Comparison of ENCODE assay signal across 8 cellular contexts in genomic region chr1:41573803-41574713, GRCh38.
DNase-seq lines count a peak whose midpoint lies in the region; ATAC-seq, FAIRE-seq and TF ChIP-seq lines count a peak whose summit lies in the region.

No MANE protein-coding gene starts in this region.

- no peak overlapping the region for H3K9ac ChIP-seq in KMS-11

- no peaks in the 10 kb centered on the region for H3K9me2 ChIP-seq in PC-9 (ENCODE audit: insufficient read depth)

- H3K79me2 ChIP-seq in KMS-11 (ENCODE audit: insufficient read depth, low read depth) (no peaks in the 10 kb centered on the region), PC-9 (ENCODE audit: low read depth) (no peaks in the 10 kb centered on the region)

- TF ChIP-seq RAD21 in A549 (conservative IDR thresholded peaks at IDR 0.05 in 1 of 2, IDR thresholded peaks at IDR 0.05 in 1 of 2): peak; percentile 91 to 93

- POLR2A ChIA-PET in A549 (lab: Yijun Ruan, JAX) (no interaction called here), PC-9 (lab: Charles Lee; ENCODE audit: unreplicated experiment) (interaction anchor here (0.6 to 0.7 kb wide), 2 partner anchors 106 to 383 kb away, joined by 5 to 7 read pairs; no protein-coding TSS in a partner anchor)

- no peak overlapping the region; the same call in 1 of the 2 replicates for H2AFZ ChIP-seq in KMS-11 (ENCODE audit: low read depth)
- no peak overlapping the region for H2AFZ ChIP-seq in PC-9

- H3K4me1 ChIP-seq in A549 (no peaks in the 10 kb centered on the region), KMS-11 (ENCODE audit: low read depth, poor library complexity, severe bottlenecking) (peaks cover 14% of the 10 kb centered on the region), PC-9 (replicated peaks; ENCODE audit: insufficient read depth) (peaks cover 5% of the 10 kb centered on the region)

- H3K9me3 ChIP-seq in A549 (no peaks in the 10 kb centered on the region), PC-9 (ENCODE audit: insufficient read depth, low read depth) (no peaks in the 10 kb centered on the region)

- H3F3A ChIP-seq in PC-9 (ENCODE audit: insufficient read depth, low read depth): no peaks in the 10 kb centered on the region

- ATAC-seq in A549 (peak; percentile 94 to 97), GM18867 (IDR thresholded peaks at IDR 0.05; ENCODE audit: unreplicated experiment) (peak; percentile 48)

- no peak for FAIRE-seq in A549 (lab: Jason Lieb, UNC)

- H3K4me2 ChIP-seq in A549 (peak overlapping the region; percentile 48; the same call in 2 of the 3 replicates), KMS-11 (no peak overlapping the region), PC-9 (no peak overlapping the region)

- no peaks in the 10 kb centered on the region for H4K20me1 ChIP-seq in KMS-11 (ENCODE audit: insufficient read depth)
- H4K20me1 ChIP-seq in PC-9 (ENCODE audit: insufficient read depth): no peaks in the 10 kb centered on the region

- CTCF ChIA-PET in A549 (lab: Yijun Ruan, JAX) (interaction anchor here (0.7 to 5.1 kb wide), 42 partner anchors 8 to 1269 kb away, joined by 3 to 28 read pairs (median 4); no protein-coding TSS in a partner anchor), PC-9 (lab: Charles Lee) (interaction anchor here (0.8 to 1.2 kb wide), 2 partner anchors 215 to 222 kb away, joined by 3 read pairs; no protein-coding TSS in a partner anchor)

- BruUV-seq in PC-9 (replicated peaks; lab: Mats Ljungman, UMichigan): no TSS peak

- TF ChIP-seq EP300 in A549 (IDR thresholded peaks at IDR 0.05): no peak

- intact Hi-C loops in PC-9 (cut with micrococcal nuclease; ENCODE audit: unreplicated experiment): loop anchor here (1.0 to 10.0 kb wide), 9 partner anchors 57 to 599 kb away; no protein-coding TSS in a partner anchor

- no peak overlapping the region for H3K27ac Mint-ChIP-seq in nephron progenitor cell

- H3K4me1 Mint-ChIP-seq in nephron progenitor cell: peaks cover 3% of the 10 kb centered on the region

- H3K4me3 Mint-ChIP-seq in nephron progenitor cell: no peak overlapping the region

- no peak overlapping the region for H3K4me3 ChIP-seq in A549
- no peak overlapping the region for H3K4me3 ChIP-seq in KMS-11 (IDR thresholded peaks at IDR 0.05; ENCODE audit: insufficient read depth, low read depth, low read length)
- H3K4me3 ChIP-seq in PC-9: no peak overlapping the region

- H3K27ac ChIP-seq in A549: peak overlapping the region in 1 of 2 experiments; percentile 48; a peak in 1 of 6 replicates
- H3K27ac ChIP-seq in KMS-11: no peak overlapping the region
- no peak overlapping the region for H3K27ac ChIP-seq in PC-9

- H3K9me3 Mint-ChIP-seq in nephron progenitor cell: no peaks in the 10 kb centered on the region

- WGBS in A549 (ENCODE audit: missing lambda C conversion rate): 20% methylated on average over 17 of the region's 18 CpGs

- H3K36me3 ChIP-seq in KMS-11 (ENCODE audit: insufficient read depth) (no peaks in the 10 kb centered on the region), PC-9 (ENCODE audit: low read depth) (no peaks in the 10 kb centered on the region)

- peaks cover 5% of the 10 kb centered on the region for H3K27me3 Mint-ChIP-seq in nephron progenitor cell (ENCODE audit: low read depth, poor library complexity)

- H3K27me3 ChIP-seq in KMS-11 (ENCODE audit: insufficient read depth, low read depth) (no peaks in the 10 kb centered on the region), PC-9 (ENCODE audit: insufficient read depth, low read depth) (no peaks in the 10 kb centered on the region)

- no peaks in the 10 kb centered on the region for H3K36me3 Mint-ChIP-seq in nephron progenitor cell (ENCODE audit: low read depth)

- peak; percentile 62 to 65 for DNase-seq in A549 (ENCODE audit: low read depth in 1 of 2, low spot score in 1 of 2)
- DNase-seq in PC-9: peak; percentile 58 to 80
- peak; percentile 74 for DNase-seq in activated T-cell treated with anti-CD3 and anti-CD28 coated beads, Interleukin-2, amount 50 U/mL, for 1 hour
- peak; percentile 76 for DNase-seq in fibroblast of gingiva (ENCODE audit: low read depth)
- peak; percentile 82 for DNase-seq in nephron progenitor cell
- peak; percentile 74 for DNase-seq in stimulated activated naive CD4-positive, alpha-beta T cell treated with Interleukin-2 at 50 U/mL for 16 hours (lab: John Stamatoyannopoulos, UW)

- no peak for TF ChIP-seq POLR2A in A549 (IDR thresholded peaks at IDR 0.05; ENCODE audit: low read length)

- TF ChIP-seq CTCF in A549 (IDR thresholded peaks at IDR 0.05) (peak; percentile 79), KMS-11 (conservative IDR thresholded peaks at IDR 0.05; ENCODE audit: low read depth, low read length) (peak; percentile 81), PC-9 (conservative IDR thresholded peaks at IDR 0.05) (peak; percentile 93), nephron progenitor cell (IDR thresholded peaks at IDR 0.05) (peak; percentile 92)

TF ChIP-seq in A549, 52 proteins besides CTCF, POLR2A, EP300 and RAD21:
- TF ChIP-seq HDAC2 (IDR thresholded peaks at IDR 0.05) (no peak), SMC3 (IDR thresholded peaks at IDR 0.05) (peak; percentile 70; the same call in 2 of the 3 replicates)
